In the genomic region with DNA sequence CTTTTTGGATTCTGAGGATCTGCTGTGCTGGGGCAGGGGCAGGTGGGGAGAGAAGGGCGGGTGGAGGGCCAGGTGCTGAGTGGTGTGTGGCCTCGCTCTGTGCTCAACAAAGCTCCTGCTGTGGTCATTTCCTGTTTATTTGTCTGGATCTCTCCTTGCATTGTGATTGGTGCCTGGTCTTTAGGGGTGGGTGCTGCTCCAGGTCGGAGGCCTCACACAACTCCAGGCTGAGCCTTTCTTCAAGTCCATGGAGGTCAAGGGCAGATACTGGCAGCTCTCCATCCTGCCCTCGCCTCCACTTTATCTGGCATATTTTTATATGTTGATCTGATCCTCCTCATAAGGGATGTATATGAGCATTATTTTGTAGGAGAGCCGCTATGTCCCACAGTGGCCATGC, we compare ENCODE assay signal across 18 cellular contexts. TPM values are rescaled to one million over a fixed set of nuclear protein-coding genes. Genes with fewer than 3 reads are reported as not detected.
DNase-seq lines count a peak whose midpoint lies in the region; ATAC-seq and TF ChIP-seq lines count a peak whose summit lies in the region.
"Had no signal": no experiment of that assay in that cellular context is flagged by ENCODE, and none has a peak within 500 bp of the region (broad histone marks: within the 10 kb centered on the region; RNA-seq: fewer than 3 reads in every experiment).

No MANE protein-coding gene starts in this region.

- peak overlapping the region; percentile 55 for H3K27ac Mint-ChIP-seq in activated CD4-positive, alpha-beta T cell treated with anti-CD3 and anti-CD28 coated beads, Interleukin-2, amount 10 ng/mL, durations not matched to agents 7 days and 5 days
- peak overlapping the region; percentile 43 for H3K27ac Mint-ChIP-seq in endothelial cell (ENCODE audit: unreplicated experiment)
- H3K27ac Mint-ChIP-seq: T-helper 1 cell treated with Interleukin-12 subunit alpha and Interleukin-12 subunit beta and Interleukin-4 antibody, amounts not matched to agents 30 μg/mL and 1 μg/mL, for 36 hours had no signal

- no peak for DNase-seq in activated CD4-positive, alpha-beta T cell treated with anti-CD3 and anti-CD28 coated beads, Interleukin-2, amount 10 ng/mL, durations not matched to agents 7 days and 5 days
- no peak for DNase-seq in activated CD4-positive, alpha-beta T cell treated with anti-CD3 and anti-CD28 coated beads for 48 hours
- DNase-seq in NCI-H146 treated with DMSO at 0.1 percent for 48 hours (lab: John Stamatoyannopoulos, UW; ENCODE audit: unreplicated experiment) (peak; percentile 94), endothelial cell (ENCODE audit: low spot score) (no peak), vagina (ENCODE audit: extremely low spot score in 2 of 2) (peak; percentile 47 to 55), cerebellum (ENCODE audit: low spot score) (no peak)
- no peak for DNase-seq in activated CD4-positive, alpha-beta T cell treated with anti-CD3 and anti-CD28 coated beads, Interleukin-2, amount 50 U/mL, for 1 hour
- DNase-seq: CD4-positive, CD25-positive, alpha-beta regulatory T cell; hippocampal formation; NCI-H2171 treated with DMSO at 0.1 percent for 48 hours; nucleus accumbens; right cardiac atrium; WERI-Rb-1 had no signal

- H3K4me1 Mint-ChIP-seq in activated CD4-positive, alpha-beta T cell treated with anti-CD3 and anti-CD28 coated beads, Interleukin-2, amount 10 ng/mL, durations not matched to agents 7 days and 5 days, result peaks cover 44% of the 10 kb centered on the region
- peaks cover 38% of the 10 kb centered on the region for H3K4me1 Mint-ChIP-seq in endothelial cell (ENCODE audit: unreplicated experiment)
- H3K4me1 Mint-ChIP-seq: central memory CD8-positive, alpha-beta T cell had no signal

- H3K36me3 ChIP-seq in vagina, result no peaks in the 10 kb centered on the region
- H3K36me3 ChIP-seq: WERI-Rb-1 had no signal

- no peak overlapping the region for H3K4me3 Mint-ChIP-seq in activated CD4-positive, alpha-beta T cell treated with anti-CD3 and anti-CD28 coated beads, Interleukin-2, amount 10 ng/mL, durations not matched to agents 7 days and 5 days
- no peak overlapping the region for H3K4me3 Mint-ChIP-seq in endothelial cell (ENCODE audit: unreplicated experiment)
- H3K4me3 Mint-ChIP-seq: central memory CD8-positive, alpha-beta T cell; T-helper 1 cell treated with Interleukin-12 subunit alpha and Interleukin-12 subunit beta and Interleukin-4 antibody, amounts not matched to agents 30 μg/mL and 1 μg/mL, for 36 hours had no signal

- H3K36me3 Mint-ChIP-seq in activated CD4-positive, alpha-beta T cell treated with anti-CD3 and anti-CD28 coated beads, Interleukin-2, amount 10 ng/mL, durations not matched to agents 7 days and 5 days (ENCODE audit: low read depth), result peaks cover 4% of the 10 kb centered on the region
- H3K36me3 Mint-ChIP-seq in endothelial cell (ENCODE audit: low read depth, unreplicated experiment), result no peaks in the 10 kb centered on the region

- H3K27me3 Mint-ChIP-seq in activated CD4-positive, alpha-beta T cell treated with anti-CD3 and anti-CD28 coated beads, Interleukin-2, amount 10 ng/mL, durations not matched to agents 7 days and 5 days, result no peaks in the 10 kb centered on the region
- peaks cover 3% of the 10 kb centered on the region for H3K27me3 Mint-ChIP-seq in endothelial cell (ENCODE audit: unreplicated experiment)
- H3K27me3 Mint-ChIP-seq: CD4-positive, CD25-positive, alpha-beta regulatory T cell; central memory CD8-positive, alpha-beta T cell had no signal

- POLR2A ChIA-PET in activated CD4-positive, alpha-beta T cell treated with anti-CD3 and anti-CD28 coated beads, Interleukin-2, amount 10 ng/mL, durations not matched to agents 7 days and 5 days (lab: Charles Lee), result no interaction called here

- CTCF ChIA-PET in activated CD4-positive, alpha-beta T cell treated with anti-CD3 and anti-CD28 coated beads, Interleukin-2, amount 10 ng/mL, durations not matched to agents 7 days and 5 days (lab: Charles Lee), result interaction anchor here (1.4 kb wide), 1 partner anchor 52 kb away, joined by 3 read pairs; no protein-coding TSS in a partner anchor

- no peaks in the 10 kb centered on the region for H3K9me3 Mint-ChIP-seq in activated CD4-positive, alpha-beta T cell treated with anti-CD3 and anti-CD28 coated beads, Interleukin-2, amount 10 ng/mL, durations not matched to agents 7 days and 5 days
- H3K9me3 Mint-ChIP-seq in endothelial cell (ENCODE audit: unreplicated experiment), result no peaks in the 10 kb centered on the region
- H3K9me3 Mint-ChIP-seq: central memory CD8-positive, alpha-beta T cell; T-helper 1 cell treated with Interleukin-12 subunit alpha and Interleukin-12 subunit beta and Interleukin-4 antibody, amounts not matched to agents 30 μg/mL and 1 μg/mL, for 36 hours had no signal

- TF ChIP-seq POLR2A in vagina (IDR thresholded peaks at IDR 0.05), result no peak

- intact Hi-C loops in vagina (cut with DNase I), result no loop called here

- TF ChIP-seq CTCF in endothelial cell (IDR thresholded peaks at IDR 0.05; ENCODE audit: unreplicated experiment) (no peak), vagina (IDR thresholded peaks at IDR 0.05) (no peak)

- H3K4me3 ChIP-seq in vagina, result no peak overlapping the region

- H3K9me3 ChIP-seq in vagina, result no peaks in the 10 kb centered on the region

- H3K27me3 ChIP-seq in vagina, result no peaks in the 10 kb centered on the region

- ATAC-seq in HG03432 (IDR thresholded peaks at IDR 0.05; ENCODE audit: unreplicated experiment), result no peak
- ATAC-seq: left lobe of liver, right cardiac atrium, Right ventricle myocardium inferior had no signal

- no peaks in the 10 kb centered on the region for H3K4me1 ChIP-seq in vagina

- H3K27ac ChIP-seq in vagina, result no peak overlapping the region
- H3K27ac ChIP-seq: WERI-Rb-1 had no signal

RNA-seq across cellular contexts. Expression of gene HLA-F, which starts 36.2 kb away (rescaled TPM):
- 100 to 1,000 TPM; 315 to 372 TPM for total RNA-seq in activated CD4-positive, alpha-beta T cell treated with anti-CD3 and anti-CD28 coated beads, Interleukin-2, amount 10 ng/mL, durations not matched to agents 7 days and 5 days
- 5.1 TPM for total RNA-seq in endothelial cell (ENCODE audit: unreplicated experiment)
- total RNA-seq in vagina, result 133 TPM
- 2.4 TPM for total RNA-seq in cerebellum

Comparison
In these comparisons a context has a peak if more than half of its experiments do, and no peak if none do; other contexts are left out.
1. DNase-seq: peak in NCI-H146 treated with DMSO at 0.1 percent for 48 hours (single experiment) and vagina (2 of 2); none in activated CD4-positive, alpha-beta T cell treated with anti-CD3 and anti-CD28 coated beads, Interleukin-2, amount 10 ng/mL, durations not matched to agents 7 days and 5 days (single experiment), activated CD4-positive, alpha-beta T cell treated with anti-CD3 and anti-CD28 coated beads for 48 hours (single experiment), endothelial cell (single experiment), activated CD4-positive, alpha-beta T cell treated with anti-CD3 and anti-CD28 coated beads, Interleukin-2, amount 50 U/mL, for 1 hour (single experiment) and cerebellum (single experiment).
2. RNA of gene HLA-F, which starts 36.2 kb away (total RNA-seq): 315 to 372 TPM in activated CD4-positive, alpha-beta T cell treated with anti-CD3 and anti-CD28 coated beads, Interleukin-2, amount 10 ng/mL, durations not matched to agents 7 days and 5 days and 133 TPM in vagina (single experiment); 5.1 TPM in endothelial cell (single experiment) and 2.4 TPM in cerebellum (single experiment); every median in the first group is over 10 times any median in the second.